Comparison of ENCODE assay signal across 8 cellular contexts in genomic region chr1:208243522-208243850, GRCh38. TPM values are rescaled to one million over a fixed set of nuclear protein-coding genes. Genes with fewer than 3 reads are reported as not detected.
DNase-seq lines count a peak whose midpoint lies in the region; TF ChIP-seq lines count a peak whose summit lies in the region.

No MANE protein-coding gene starts in this region.

- H3K27me3 ChIP-seq in cardiac muscle cell, result no peaks in the 10 kb centered on the region

- H3K27ac ChIP-seq in 22Rv1, result peak overlapping the region; percentile 82
- H3K27ac ChIP-seq in cardiac muscle cell, result peak overlapping the region; percentile 41

- H3K4me3 ChIP-seq in cardiac muscle cell (peak overlapping the region; percentile 83), retinal pigment epithelial cell (ENCODE audit: low read length) (peak overlapping the region; percentile 75)

- no peaks in the 10 kb centered on the region for H3K36me3 ChIP-seq in cardiac muscle cell

- TF ChIP-seq CTCF in 22Rv1 (IDR thresholded peaks at IDR 0.05) (peak; percentile 31; the same call in 1 of the 2 replicates), GM20000 (IDR thresholded peaks at IDR 0.05; ENCODE audit: extremely low read depth, missing control alignments) (no peak), cardiac muscle cell (IDR thresholded peaks at IDR 0.05; ENCODE audit: low read depth, low read length) (no peak), retinal pigment epithelial cell (conservative IDR thresholded peaks at IDR 0.05; ENCODE audit: low read depth, low read length) (no peak)

- DNase-seq in GM20000 (ENCODE audit: low spot score), result peak; percentile 51
- DNase-seq in activated CD8-positive, alpha-beta memory T cell treated with anti-CD3 and anti-CD28 coated beads, Interleukin-2, amount 50 U/mL, for 4 hours, result peak; percentile 19
- DNase-seq in cardiac muscle cell (ENCODE audit: low read depth in 1 of 2, low spot score in 1 of 2), result no peak
- DNase-seq in retinal pigment epithelial cell (ENCODE audit: low read depth), result no peak
- DNase-seq in COLO829 (ENCODE audit: low spot score), result no peak
- no peak for DNase-seq in LoVo (ENCODE audit: low spot score)
- DNase-seq in AG08396 (ENCODE audit: low spot score), result no peak

- no peaks in the 10 kb centered on the region for H3K9me3 ChIP-seq in cardiac muscle cell (ENCODE audit: low read depth)

- H3K4me1 ChIP-seq in cardiac muscle cell (ENCODE audit: low read depth), result peaks cover 47% of the 10 kb centered on the region

RNA-seq across cellular contexts. Expression of gene PLXNA2, which starts 0.7 kb away (rescaled TPM):
- total RNA-seq in cardiac muscle cell, result 35.1 and 55.3 TPM in 2 replicates
- polyA plus RNA-seq in cardiac muscle cell, result 23.2 and 35.6 TPM in 2 replicates

Comparison
In these comparisons a context has a peak if more than half of its experiments do, and no peak if none do; other contexts are left out.
1. DNase-seq: peak in GM20000 (single experiment) and activated CD8-positive, alpha-beta memory T cell treated with anti-CD3 and anti-CD28 coated beads, Interleukin-2, amount 50 U/mL, for 4 hours (single experiment); none in cardiac muscle cell (0 of 2), retinal pigment epithelial cell (single experiment), COLO829 (single experiment), LoVo (single experiment) and AG08396 (single experiment).